Comparison of ENCODE assay signal across 25 cellular contexts in genomic region chr1:162222019-162222418, GRCh38.
"Had no signal": no experiment of that assay in that cellular context is flagged by ENCODE, and none has a peak within 500 bp of the region (broad histone marks: within the 10 kb centered on the region; RNA-seq: fewer than 3 reads in every experiment).

No MANE protein-coding gene starts in this region.

- H3K4me3 ChIP-seq: esophagus squamous epithelium, gastroesophageal sphincter, lung, prostate gland, right lobe of liver, spleen, testis, tibial nerve, upper lobe of right lung, vagina had no signal

- H3K4me1 ChIP-seq: esophagus squamous epithelium, vagina had no signal

- H3K9me3 ChIP-seq: esophagus squamous epithelium, gastroesophageal sphincter, prostate gland, right lobe of liver, spleen, testis, tibial nerve, upper lobe of right lung, vagina had no signal

- ATAC-seq: gastroesophageal sphincter; left ventricle myocardium superior; right lobe of liver; stimulated activated naive B cell treated with anti-CD40 and anti-IgM and Interleukin-4, amounts not matched to agents 10 μg/mL and 1 μg/mL and 100 μg/mL, for 72 hours; stimulated activated naive CD8-positive, alpha-beta T cell treated with anti-CD3 and anti-CD28 coated beads, Interleukin-15, amount 100 ng/mL, for 72 hours; upper lobe of right lung had no signal

- DNase-seq: dermis blood vessel endothelial cell; esophagus squamous epithelium; foreskin fibroblast; glutamatergic neuron; islet precursor cell; left ventricle myocardium superior; mesenchymal stem cell; midbrain; naive B cell; nephron progenitor cell; retina; right lobe of liver; spleen; stimulated activated CD4-positive, alpha-beta T cell treated with anti-CD3 and anti-CD28 coated beads, Interleukin-15, amount 100 ng/mL, for 24 hours; stimulated activated CD4-positive, alpha-beta T cell treated with anti-CD3 and anti-CD28 coated beads, Interleukin-1b, Interleukin-23, amount 100 ng/mL, for 48 hours; stimulated activated CD4-positive, alpha-beta T cell treated with anti-CD3 and anti-CD28 coated beads, Interleukin-4, amount 100 ng/mL, for 24 hours; stimulated activated naive B cell treated with anti-CD40 and anti-IgM and Interleukin-4, amounts not matched to agents 10 μg/mL and 1 μg/mL and 100 μg/mL, for 72 hours; stimulated activated naive CD8-positive, alpha-beta T cell treated with anti-CD3 and anti-CD28 coated beads, Interleukin-15, amount 100 ng/mL, for 72 hours; testis; upper lobe of right lung had no signal

- H3K36me3 ChIP-seq: esophagus squamous epithelium, gastroesophageal sphincter, prostate gland, right lobe of liver, spleen, tibial nerve, upper lobe of right lung, vagina had no signal
